In the genomic region with DNA sequence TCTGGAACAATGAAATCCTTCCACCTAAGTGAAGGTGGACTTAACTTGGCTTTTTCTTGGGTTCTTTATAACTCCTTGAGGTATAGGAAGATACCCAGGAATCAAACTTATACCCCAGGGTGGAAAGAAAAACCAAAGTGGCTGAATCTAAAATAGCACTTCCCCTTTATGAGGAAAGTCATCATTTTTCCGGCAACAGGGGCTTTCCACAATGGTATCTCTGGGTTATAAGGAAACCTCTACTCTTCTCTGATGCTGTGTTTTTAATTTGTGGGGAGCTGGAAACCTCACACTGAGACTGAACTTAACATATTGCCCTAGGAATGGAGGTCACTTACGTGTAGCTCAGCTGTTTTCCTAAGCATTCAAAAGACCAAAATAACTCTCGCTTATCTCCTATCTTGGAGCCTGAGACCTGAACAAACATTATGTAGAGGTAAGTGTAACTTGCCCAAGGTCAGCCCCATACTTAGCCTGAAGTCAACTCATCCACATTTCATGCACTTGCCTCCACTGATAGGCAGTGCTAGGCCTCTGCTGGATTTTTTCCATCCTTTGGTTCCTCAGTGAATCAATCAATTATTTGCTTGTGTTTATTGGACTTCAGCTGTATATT, we compare ENCODE assay signal across 17 cellular contexts.
DNase-seq lines count a peak whose midpoint lies in the region; ATAC-seq and TF ChIP-seq lines count a peak whose summit lies in the region.
"Had no signal": no experiment of that assay in that cellular context is flagged by ENCODE, and none has a peak within 500 bp of the region (broad histone marks: within the 10 kb centered on the region; RNA-seq: fewer than 3 reads in every experiment).

No MANE protein-coding gene starts in this region.

- TF ChIP-seq POLR2A in right lobe of liver (IDR thresholded peaks at IDR 0.05) = no peak

- no peak overlapping the region for H3K4me3 ChIP-seq in right lobe of liver
- H3K4me3 ChIP-seq in aorta (ENCODE audit: low read length in 2 of 2) = no peak overlapping the region
- no peak overlapping the region for H3K4me3 ChIP-seq in SJCRH30
- H3K4me3 ChIP-seq: adrenal gland, SK-N-MC, uterus had no signal

- H3K4me1 Mint-ChIP-seq in natural killer cell treated with Interleukin-12 subunit alpha and Interleukin-12 subunit beta and Interleukin-15 and Interleukin-18, amount 100 ng/mL, for 72 hours (ENCODE audit: low read depth in 2 of 2) = peaks cover 57 to 58% of the 10 kb centered on the region in 2 donors
- H3K4me1 Mint-ChIP-seq in natural killer cell (peaks cover 36 to 38% of the 10 kb centered on the region in 2 donors), activated B cell treated with CpG ODN at 0.5 μM for 24 hours (peaks cover 90% of the 10 kb centered on the region)

- H3K27me3 Mint-ChIP-seq in natural killer cell treated with Interleukin-12 subunit alpha and Interleukin-12 subunit beta and Interleukin-15 and Interleukin-18, amount 100 ng/mL, for 72 hours = no peaks in the 10 kb centered on the region
- H3K27me3 Mint-ChIP-seq in natural killer cell (ENCODE audit: low read depth in 2 of 2) = no peaks in the 10 kb centered on the region
- no peaks in the 10 kb centered on the region for H3K27me3 Mint-ChIP-seq in activated B cell treated with CpG ODN at 0.5 μM for 24 hours

- H3K27me3 ChIP-seq in right lobe of liver (no peaks in the 10 kb centered on the region), aorta (ENCODE audit: control insufficient read depth in 1 of 2, insufficient read depth in 2 of 2, low read length in 1 of 2) (no peaks in the 10 kb centered on the region), SJCRH30 (no peaks in the 10 kb centered on the region)
- H3K27me3 ChIP-seq: adrenal gland, uterus had no signal

- intact Hi-C loops in natural killer cell (cut with micrococcal nuclease) = no loop called here
- intact Hi-C loops in activated B cell treated with CpG ODN at 0.5 μM for 24 hours (cut with micrococcal nuclease) = loop anchor here (1.0 kb wide), 4 partner anchors 39 to 118 kb away; partner anchors contain the start of gene SETBP1
- intact Hi-C loops in right lobe of liver (cut with DNase I) = no loop called here
- intact Hi-C loops in aorta (cut with DNase I) = loop anchor here in 1 of 2 donors (10.0 kb wide), 1 partner anchor 214 kb away; no protein-coding TSS in a partner anchor

- POLR2A ChIA-PET in activated B cell treated with CpG ODN at 0.5 μM for 24 hours (lab: Charles Lee) = interaction anchor here (0.6 to 6.4 kb wide), 8 partner anchors 10 to 867 kb away, joined by 3 to 35 read pairs (median 4); partner anchors contain the start of gene SETBP1

- TF ChIP-seq CTCF in natural killer cell (IDR thresholded peaks at IDR 0.05) (no peak), activated B cell treated with CpG ODN at 0.5 μM for 24 hours (IDR thresholded peaks at IDR 0.05) (no peak), right lobe of liver (IDR thresholded peaks at IDR 0.05) (no peak)

- CTCF ChIA-PET in activated B cell treated with CpG ODN at 0.5 μM for 24 hours (lab: Charles Lee) = interaction anchor here (1.3 to 1.5 kb wide), 2 partner anchors 12 to 16 kb away, joined by 3 to 5 read pairs; no protein-coding TSS in a partner anchor

- peaks cover 4% of the 10 kb centered on the region for H3K9me3 Mint-ChIP-seq in natural killer cell treated with Interleukin-12 subunit alpha and Interleukin-12 subunit beta and Interleukin-15 and Interleukin-18, amount 100 ng/mL, for 72 hours
- H3K9me3 Mint-ChIP-seq in natural killer cell (peaks cover 0 to 4% of the 10 kb centered on the region in 2 donors), activated B cell treated with CpG ODN at 0.5 μM for 24 hours (peaks cover 6% of the 10 kb centered on the region)

- H3K36me3 ChIP-seq in right lobe of liver (no peaks in the 10 kb centered on the region), aorta (ENCODE audit: control insufficient read depth in 1 of 2, insufficient read depth in 2 of 2, low read length in 1 of 2) (peaks cover 0 to 2% of the 10 kb centered on the region in 2 donors), SJCRH30 (no peaks in the 10 kb centered on the region)
- H3K36me3 ChIP-seq: adrenal gland, uterus had no signal

- H3K27ac ChIP-seq in right lobe of liver (peak overlapping the region in 1 of 3 donors; percentile 29), aorta (ENCODE audit: low read depth in 1 of 2, low read length in 2 of 2) (peak overlapping the region; percentile 57 to 67), SJCRH30 (no peak overlapping the region)
- H3K27ac ChIP-seq: adrenal gland, SK-N-MC, uterus, VCaP had no signal

- peak overlapping the region; percentile 74 to 94 for H3K27ac Mint-ChIP-seq in natural killer cell treated with Interleukin-12 subunit alpha and Interleukin-12 subunit beta and Interleukin-15 and Interleukin-18, amount 100 ng/mL, for 72 hours
- peak overlapping the region in 1 of 2 donors; percentile 22 for H3K27ac Mint-ChIP-seq in natural killer cell
- H3K27ac Mint-ChIP-seq in activated B cell treated with CpG ODN at 0.5 μM for 24 hours = peak overlapping the region; percentile 86

- DNase-seq in natural killer cell treated with Interleukin-12 subunit alpha and Interleukin-12 subunit beta and Interleukin-15 and Interleukin-18, amount 100 ng/mL, for 72 hours (ENCODE audit: low spot score) = no peak
- no peak for DNase-seq in natural killer cell
- DNase-seq in activated B cell treated with CpG ODN at 0.5 μM for 24 hours = no peak
- no peak for DNase-seq in right lobe of liver
- no peak for DNase-seq in aorta
- DNase-seq in SJCRH30 = no peak
- DNase-seq in activated CD8-positive, alpha-beta memory T cell treated with anti-CD3 and anti-CD28 coated beads for 24 hours = no peak
- DNase-seq: adrenal gland, foreskin fibroblast, HCEC 1CT, NCI-H1417, NCI-H2227 treated with DMSO at 0.1 percent for 48 hours, occipital lobe, uterus had no signal

- peak; percentile 29 to 73 for ATAC-seq in natural killer cell treated with Interleukin-12 subunit alpha and Interleukin-12 subunit beta and Interleukin-15 and Interleukin-18, amount 100 ng/mL, for 72 hours
- ATAC-seq in natural killer cell (no peak), activated B cell treated with CpG ODN at 0.5 μM for 24 hours (ENCODE audit: low read depth) (peak; percentile 69), right lobe of liver (peak in 3 of 4 donors; percentile 26 to 44 (median 28)), aorta (ENCODE audit: low FRiP score) (no peak), HG02840 (IDR thresholded peaks at IDR 0.05; ENCODE audit: low FRiP score, unreplicated experiment) (no peak)

- peaks cover 0 to 43% (median 5%) of the 10 kb centered on the region in 4 donors for H3K4me1 ChIP-seq in right lobe of liver
- H3K4me1 ChIP-seq in aorta (ENCODE audit: control insufficient read depth in 1 of 2, insufficient read depth in 2 of 2, low read length in 2 of 2) = peaks cover 0 to 5% of the 10 kb centered on the region in 2 donors
- peaks cover 17% of the 10 kb centered on the region for H3K4me1 ChIP-seq in SJCRH30
- H3K4me1 ChIP-seq: uterus had no signal

- WGBS in right lobe of liver (ENCODE audit: insufficient coverage, low coverage, low lambda C conversion rate, missing lambda C conversion rate) = 21% methylated on average over 3 of the region's 3 CpGs
- 23 to 43% methylated on average over 3 of the region's 3 CpGs for WGBS in aorta, 2 donors

- H3K9me3 ChIP-seq in right lobe of liver (no peaks in the 10 kb centered on the region), aorta (ENCODE audit: control insufficient read depth, low read length) (no peaks in the 10 kb centered on the region), SJCRH30 (replicated peaks) (no peaks in the 10 kb centered on the region)
- H3K9me3 ChIP-seq: adrenal gland, uterus had no signal

- peaks cover 26% of the 10 kb centered on the region for H3K36me3 Mint-ChIP-seq in natural killer cell treated with Interleukin-12 subunit alpha and Interleukin-12 subunit beta and Interleukin-15 and Interleukin-18, amount 100 ng/mL, for 72 hours
- H3K36me3 Mint-ChIP-seq in natural killer cell = peaks cover 7% of the 10 kb centered on the region
- peaks cover 39% of the 10 kb centered on the region for H3K36me3 Mint-ChIP-seq in activated B cell treated with CpG ODN at 0.5 μM for 24 hours (ENCODE audit: low read depth)

- H3K4me3 Mint-ChIP-seq in natural killer cell treated with Interleukin-12 subunit alpha and Interleukin-12 subunit beta and Interleukin-15 and Interleukin-18, amount 100 ng/mL, for 72 hours = peak overlapping the region; percentile 84
- H3K4me3 Mint-ChIP-seq in natural killer cell (no peak overlapping the region), activated B cell treated with CpG ODN at 0.5 μM for 24 hours (peak overlapping the region; percentile 67)

Comparison
In these comparisons a context has a peak if more than half of its experiments do, and no peak if none do; other contexts are left out.
1. ATAC-seq: peak in natural killer cell treated with Interleukin-12 subunit alpha and Interleukin-12 subunit beta and Interleukin-15 and Interleukin-18, amount 100 ng/mL, for 72 hours (2 of 2), activated B cell treated with CpG ODN at 0.5 μM for 24 hours (single experiment) and right lobe of liver (3 of 4); none in natural killer cell (0 of 3), aorta (single experiment) and HG02840 (single experiment).